Comparison of ENCODE assay signal across 22 cellular contexts in genomic region chr19:43518051-43518450, GRCh38. TPM values are rescaled to one million over a fixed set of nuclear protein-coding genes. Genes with fewer than 3 reads are reported as not detected.
DNase-seq lines count a peak whose midpoint lies in the region; ATAC-seq and TF ChIP-seq lines count a peak whose summit lies in the region.
"Had no signal": no experiment of that assay in that cellular context is flagged by ENCODE, and none has a peak within 500 bp of the region (broad histone marks: within the 10 kb centered on the region; RNA-seq: fewer than 3 reads in every experiment).

No MANE protein-coding gene starts in this region.

- no peaks in the 10 kb centered on the region for H3K27me3 ChIP-seq in foreskin keratinocyte
- H3K27me3 ChIP-seq: upper lobe of right lung had no signal

- H3K27ac Mint-ChIP-seq in activated CD4-positive, alpha-beta T cell treated with anti-CD3 and anti-CD28 coated beads, Interleukin-2, amount 10 ng/mL, durations not matched to agents 7 days and 5 days: peak overlapping the region; percentile 60
- peak overlapping the region; percentile 94 for H3K27ac Mint-ChIP-seq in type B pancreatic cell
- H3K27ac Mint-ChIP-seq in glutamatergic neuron (ENCODE audit: unreplicated experiment): no peak overlapping the region
- H3K27ac Mint-ChIP-seq: activated naive CD8-positive, alpha-beta T cell treated with anti-CD3 and anti-CD28 coated beads, Interleukin-2, amount 10 ng/mL, durations not matched to agents 7 days and 5 days; activated T-helper 2 cell treated with anti-CD3 and anti-CD28 coated beads, Interferon-gamma antibody, Interleukin-2, Interleukin-4, amounts not matched to agents 10 μg/mL and 5 μg/mL and 100 μg/mL, durations not matched to agents 14 hours and 24 hours and 36 hours; naive thymus-derived CD4-positive, alpha-beta T cell had no signal

- no peak for DNase-seq in activated CD4-positive, alpha-beta T cell treated with anti-CD3 and anti-CD28 coated beads, Interleukin-2, amount 10 ng/mL, durations not matched to agents 7 days and 5 days
- no peak for DNase-seq in activated CD4-positive, alpha-beta T cell treated with anti-CD3 and anti-CD28 coated beads for 1 hour
- DNase-seq in RPMI7951 (ENCODE audit: low read depth) (peak; percentile 29), foreskin keratinocyte (peak in 1 of 2 donors; percentile 66), type B pancreatic cell (ENCODE audit: extremely low spot score, unreplicated experiment) (no peak), NOMO-1 treated with DMSO at 0.1 percent for 48 hours (lab: John Stamatoyannopoulos, UW; ENCODE audit: unreplicated experiment) (no peak), glutamatergic neuron (no peak), GM10266 (ENCODE audit: extremely low spot score) (no peak)
- DNase-seq: activated CD4-positive, alpha-beta T cell treated with anti-CD3 and anti-CD28 coated beads, Interleukin-2, amount 50 U/mL, for 1 hour; activated naive CD8-positive, alpha-beta T cell treated with anti-CD3 and anti-CD28 coated beads, Interleukin-2, amount 10 ng/mL, durations not matched to agents 7 days and 5 days; C1 segment of cervical spinal cord; effector memory CD4-positive, alpha-beta T cell; H7; naive thymus-derived CD4-positive, alpha-beta T cell; NCI-H524 treated with DMSO at 0.1 percent for 48 hours; SIG-M5; stimulated activated CD4-positive, alpha-beta T cell treated with anti-CD3 and anti-CD28 coated beads, Interleukin-15, amount 100 ng/mL, for 24 hours; upper lobe of right lung had no signal

- no peaks in the 10 kb centered on the region for H3K27me3 Mint-ChIP-seq in activated CD4-positive, alpha-beta T cell treated with anti-CD3 and anti-CD28 coated beads, Interleukin-2, amount 10 ng/mL, durations not matched to agents 7 days and 5 days
- H3K27me3 Mint-ChIP-seq in type B pancreatic cell: no peaks in the 10 kb centered on the region
- no peaks in the 10 kb centered on the region for H3K27me3 Mint-ChIP-seq in glutamatergic neuron (ENCODE audit: unreplicated experiment)
- H3K27me3 Mint-ChIP-seq: activated naive CD8-positive, alpha-beta T cell treated with anti-CD3 and anti-CD28 coated beads, Interleukin-2, amount 10 ng/mL, durations not matched to agents 7 days and 5 days; naive thymus-derived CD4-positive, alpha-beta T cell had no signal

- peaks cover 12% of the 10 kb centered on the region for H3K4me1 ChIP-seq in foreskin keratinocyte

- CTCF ChIA-PET in activated CD4-positive, alpha-beta T cell treated with anti-CD3 and anti-CD28 coated beads, Interleukin-2, amount 10 ng/mL, durations not matched to agents 7 days and 5 days (lab: Charles Lee): interaction anchor here (0.8 to 0.9 kb wide), 3 partner anchors 71 to 86 kb away, joined by 3 to 4 read pairs (median 4); no protein-coding TSS in a partner anchor

- TF ChIP-seq CTCF in foreskin keratinocyte (conservative IDR thresholded peaks at IDR 0.05) (no peak), type B pancreatic cell (conservative IDR thresholded peaks at IDR 0.05) (no peak), glutamatergic neuron (IDR thresholded peaks at IDR 0.05; ENCODE audit: partially characterized antibody, unreplicated experiment) (no peak), GM10266 (IDR thresholded peaks at IDR 0.05; ENCODE audit: control insufficient read depth, insufficient read depth, low read depth, missing control alignments) (no peak)

- POLR2A ChIA-PET in activated CD4-positive, alpha-beta T cell treated with anti-CD3 and anti-CD28 coated beads, Interleukin-2, amount 10 ng/mL, durations not matched to agents 7 days and 5 days (lab: Charles Lee): no interaction called here

- H3K9me3 Mint-ChIP-seq in activated CD4-positive, alpha-beta T cell treated with anti-CD3 and anti-CD28 coated beads, Interleukin-2, amount 10 ng/mL, durations not matched to agents 7 days and 5 days: no peaks in the 10 kb centered on the region
- no peaks in the 10 kb centered on the region for H3K9me3 Mint-ChIP-seq in type B pancreatic cell
- H3K9me3 Mint-ChIP-seq in glutamatergic neuron (ENCODE audit: unreplicated experiment): no peaks in the 10 kb centered on the region
- H3K9me3 Mint-ChIP-seq: activated naive CD8-positive, alpha-beta T cell treated with anti-CD3 and anti-CD28 coated beads, Interleukin-2, amount 10 ng/mL, durations not matched to agents 7 days and 5 days; activated T-helper 2 cell treated with anti-CD3 and anti-CD28 coated beads, Interferon-gamma antibody, Interleukin-2, Interleukin-4, amounts not matched to agents 10 μg/mL and 5 μg/mL and 100 μg/mL, durations not matched to agents 14 hours and 24 hours and 36 hours; naive thymus-derived CD4-positive, alpha-beta T cell had no signal

- ATAC-seq in foreskin keratinocyte: peak; percentile 62
- ATAC-seq: K562; naive thymus-derived CD4-positive, alpha-beta T cell; right cardiac atrium; upper lobe of right lung had no signal

- peaks cover 20% of the 10 kb centered on the region for H3K4me1 Mint-ChIP-seq in activated CD4-positive, alpha-beta T cell treated with anti-CD3 and anti-CD28 coated beads, Interleukin-2, amount 10 ng/mL, durations not matched to agents 7 days and 5 days
- H3K4me1 Mint-ChIP-seq in type B pancreatic cell (ENCODE audit: unreplicated experiment) (peaks cover 6% of the 10 kb centered on the region), glutamatergic neuron (ENCODE audit: low read depth, unreplicated experiment) (peaks cover 2% of the 10 kb centered on the region)

- peak overlapping the region; percentile 87 for H3K27ac ChIP-seq in foreskin keratinocyte
- H3K27ac ChIP-seq: upper lobe of right lung had no signal

- H3K4me3 Mint-ChIP-seq in activated CD4-positive, alpha-beta T cell treated with anti-CD3 and anti-CD28 coated beads, Interleukin-2, amount 10 ng/mL, durations not matched to agents 7 days and 5 days: no peak overlapping the region
- H3K4me3 Mint-ChIP-seq in type B pancreatic cell (peak overlapping the region; percentile 62), glutamatergic neuron (ENCODE audit: unreplicated experiment) (no peak overlapping the region)
- H3K4me3 Mint-ChIP-seq: activated naive CD8-positive, alpha-beta T cell treated with anti-CD3 and anti-CD28 coated beads, Interleukin-2, amount 10 ng/mL, durations not matched to agents 7 days and 5 days; naive thymus-derived CD4-positive, alpha-beta T cell had no signal

- peaks cover 22% of the 10 kb centered on the region for H3K36me3 Mint-ChIP-seq in activated CD4-positive, alpha-beta T cell treated with anti-CD3 and anti-CD28 coated beads, Interleukin-2, amount 10 ng/mL, durations not matched to agents 7 days and 5 days (ENCODE audit: low read depth)
- peaks cover 13% of the 10 kb centered on the region for H3K36me3 Mint-ChIP-seq in type B pancreatic cell
- no peaks in the 10 kb centered on the region for H3K36me3 Mint-ChIP-seq in glutamatergic neuron (ENCODE audit: unreplicated experiment)

RNA-seq across cellular contexts. Expression of gene ETHE1, which starts 8.9 kb away (rescaled TPM):
- total RNA-seq in activated CD4-positive, alpha-beta T cell treated with anti-CD3 and anti-CD28 coated beads, Interleukin-2, amount 10 ng/mL, durations not matched to agents 7 days and 5 days: 10 to 100 TPM; 66.8 to 73.7 TPM
- 232 and 297 TPM in 2 replicates for total RNA-seq in RPMI7951 (2014; rRNA removed; shearing (Covaris generic))
- 151 and 168 TPM in 2 replicates for total RNA-seq in foreskin keratinocyte
- 239 and 287 TPM in 2 replicates for polyA plus RNA-seq in foreskin keratinocyte
- total RNA-seq in type B pancreatic cell (ENCODE audit: low replicate concordance): 57.3 and 116 TPM in 2 replicates
- 16.0 TPM for total RNA-seq in glutamatergic neuron (ENCODE audit: unreplicated experiment)

RNA-seq across cellular contexts. Expression of gene PHLDB3, which starts 13.5 kb away (rescaled TPM):
- 10 to 100 TPM; 11.9 to 18.6 TPM for total RNA-seq in activated CD4-positive, alpha-beta T cell treated with anti-CD3 and anti-CD28 coated beads, Interleukin-2, amount 10 ng/mL, durations not matched to agents 7 days and 5 days
- total RNA-seq in RPMI7951 (2014; rRNA removed; shearing (Covaris generic)): 12.1 and 12.8 TPM in 2 replicates
- total RNA-seq in foreskin keratinocyte (14.8 and 15.4 TPM in 2 replicates), type B pancreatic cell (ENCODE audit: low replicate concordance) (37.9 and 114 TPM in 2 replicates), glutamatergic neuron (ENCODE audit: unreplicated experiment) (6.8 TPM)
- polyA plus RNA-seq in foreskin keratinocyte: 9.8 and 11.2 TPM in 2 replicates

RNA-seq across cellular contexts. Expression of gene ZNF575, which starts 14.9 kb away (rescaled TPM):
- 1 to 10 TPM; 6.2 to 6.3 TPM for total RNA-seq in activated CD4-positive, alpha-beta T cell treated with anti-CD3 and anti-CD28 coated beads, Interleukin-2, amount 10 ng/mL, durations not matched to agents 7 days and 5 days
- 0.20 TPM in 1 of 2 replicates, not detected in the other for total RNA-seq in RPMI7951 (2014; rRNA removed; shearing (Covaris generic))
- total RNA-seq in foreskin keratinocyte (0.37 and 0.42 TPM in 2 replicates), type B pancreatic cell (ENCODE audit: low replicate concordance) (1.8 and 2.6 TPM in 2 replicates), glutamatergic neuron (ENCODE audit: unreplicated experiment) (2.0 TPM)
- 0.67 and 0.91 TPM in 2 replicates for polyA plus RNA-seq in foreskin keratinocyte
- total RNA-seq: glomerular endothelial cell, H7 had no signal

RNA-seq across cellular contexts. Expression of gene LYPD3, which starts 52.6 kb away (rescaled TPM):
- under 1 TPM; 0.73 to 0.84 TPM for total RNA-seq in activated CD4-positive, alpha-beta T cell treated with anti-CD3 and anti-CD28 coated beads, Interleukin-2, amount 10 ng/mL, durations not matched to agents 7 days and 5 days
- total RNA-seq in RPMI7951 (2014; rRNA removed; shearing (Covaris generic)): 1.3 and 1.8 TPM in 2 replicates
- 16.3 and 18.0 TPM in 2 replicates for total RNA-seq in foreskin keratinocyte
- polyA plus RNA-seq in foreskin keratinocyte: 31.8 and 43.1 TPM in 2 replicates
- total RNA-seq in type B pancreatic cell (ENCODE audit: low replicate concordance): 13.3 and 66.4 TPM in 2 replicates
- total RNA-seq in glutamatergic neuron (ENCODE audit: unreplicated experiment): 0.56 TPM
- total RNA-seq: glomerular endothelial cell, H7 had no signal

RNA-seq across cellular contexts. Expression of gene XRCC1, which starts 57.3 kb away (rescaled TPM):
- total RNA-seq in activated CD4-positive, alpha-beta T cell treated with anti-CD3 and anti-CD28 coated beads, Interleukin-2, amount 10 ng/mL, durations not matched to agents 7 days and 5 days: 10 to 100 TPM; 41.2 to 42.6 TPM
- total RNA-seq in RPMI7951 (2014; rRNA removed; shearing (Covaris generic)): 36.7 and 42.7 TPM in 2 replicates
- total RNA-seq in foreskin keratinocyte: 28.8 and 31.1 TPM in 2 replicates
- polyA plus RNA-seq in foreskin keratinocyte: 34.4 and 35.8 TPM in 2 replicates
- 33.0 and 63.7 TPM in 2 replicates for total RNA-seq in type B pancreatic cell (ENCODE audit: low replicate concordance)
- total RNA-seq in glutamatergic neuron (ENCODE audit: unreplicated experiment): 39.5 TPM
